In genomic region chr9:78369644-78370219, GRCh38 we compare ENCODE assay signal across 9 cellular contexts.
DNase-seq lines count a peak whose midpoint lies in the region; ATAC-seq and TF ChIP-seq lines count a peak whose summit lies in the region.
"Had no signal": no experiment of that assay in that cellular context is flagged by ENCODE, and none has a peak within 500 bp of the region (broad histone marks: within the 10 kb centered on the region; RNA-seq: fewer than 3 reads in every experiment).

No MANE protein-coding gene starts in this region.

- no peaks in the 10 kb centered on the region for H3K79me2 ChIP-seq in mesendoderm (ENCODE audit: control insufficient read depth, insufficient read depth, low read length)

- H3K27ac ChIP-seq in endodermal cell (ENCODE audit: low read depth, low read length), result no peak overlapping the region
- no peak overlapping the region for H3K27ac ChIP-seq in mesendoderm (ENCODE audit: low read depth, low read length)
- H3K27ac ChIP-seq: BLaER1 treated with 17β-estradiol and CSF1 and Interleukin-3, amounts not matched to agents 10 nM and 100 nM had no signal

- H3K4me3 ChIP-seq in endodermal cell (ENCODE audit: low read length), result no peak overlapping the region
- no peak overlapping the region for H3K4me3 ChIP-seq in mesendoderm (ENCODE audit: low read length)
- H3K4me3 ChIP-seq: BLaER1 treated with 17β-estradiol and CSF1 and Interleukin-3, amounts not matched to agents 10 nM and 100 nM had no signal

- no peaks in the 10 kb centered on the region for H3K36me3 Mint-ChIP-seq in activated CD8-positive, alpha-beta T cell treated with anti-CD3 and anti-CD28 coated beads for 36 hours (ENCODE audit: low read depth)
- no peaks in the 10 kb centered on the region for H3K36me3 Mint-ChIP-seq in endodermal cell (ENCODE audit: low read depth)

- POLR2A ChIA-PET in activated CD8-positive, alpha-beta T cell treated with anti-CD3 and anti-CD28 coated beads for 36 hours (lab: Charles Lee), result interaction anchor here (1.2 kb wide), 1 partner anchor 73 kb away, joined by 4 read pairs; the partner anchor contains the start of gene PSAT1

- no peaks in the 10 kb centered on the region for H3K36me3 ChIP-seq in endodermal cell (ENCODE audit: control insufficient read depth, insufficient read depth, low read length)
- no peaks in the 10 kb centered on the region for H3K36me3 ChIP-seq in mesendoderm (ENCODE audit: control insufficient read depth, insufficient read depth, low read length)
- H3K36me3 ChIP-seq: BLaER1 treated with 17β-estradiol and CSF1 and Interleukin-3, amounts not matched to agents 10 nM and 100 nM had no signal

- no peak overlapping the region for H3K4me2 ChIP-seq in mesendoderm (ENCODE audit: low read length)
- H3K4me2 ChIP-seq: BLaER1 treated with 17β-estradiol and CSF1 and Interleukin-3, amounts not matched to agents 10 nM and 100 nM had no signal

- H4K5ac ChIP-seq in mesendoderm (ENCODE audit: low read length), result no peak overlapping the region

- H3K9ac ChIP-seq in endodermal cell (ENCODE audit: extremely low read depth, low read length, poor library complexity, severe bottlenecking), result no peak overlapping the region
- H3K9ac ChIP-seq in mesendoderm (ENCODE audit: low read length), result no peak overlapping the region
- H3K9ac ChIP-seq: BLaER1 treated with 17β-estradiol and CSF1 and Interleukin-3, amounts not matched to agents 10 nM and 100 nM had no signal

- 53 to 77% methylated on average over 4 to 8 of the region's 8 CpGs for WGBS in endodermal cell (ENCODE audit: insufficient coverage in 1 of 2, insufficient read length in 1 of 2), 2 experiments
- no CpG with 5 or more reads among the region's 8 CpGs for WGBS in mesendoderm (ENCODE audit: extremely low coverage, insufficient coverage, low lambda C conversion rate)

- H3K9me3 ChIP-seq in endodermal cell (ENCODE audit: control insufficient read depth, low read length), result no peaks in the 10 kb centered on the region
- H3K9me3 ChIP-seq: BLaER1 treated with 17β-estradiol and CSF1 and Interleukin-3, amounts not matched to agents 10 nM and 100 nM had no signal

- H3K4me3 Mint-ChIP-seq in activated CD8-positive, alpha-beta T cell treated with anti-CD3 and anti-CD28 coated beads for 36 hours, result no peak overlapping the region
- no peak overlapping the region for H3K4me3 Mint-ChIP-seq in endodermal cell

- no peak overlapping the region for H3K56ac ChIP-seq in mesendoderm (ENCODE audit: low read length)

- peak; percentile 91 for TF ChIP-seq CTCF in activated CD8-positive, alpha-beta T cell treated with anti-CD3 and anti-CD28 coated beads for 36 hours (IDR thresholded peaks at IDR 0.05)
- TF ChIP-seq CTCF in endodermal cell (conservative IDR thresholded peaks at IDR 0.05), result peak; percentile 95

- H3K27me3 Mint-ChIP-seq in activated CD8-positive, alpha-beta T cell treated with anti-CD3 and anti-CD28 coated beads for 36 hours, result no peaks in the 10 kb centered on the region
- peaks cover 40% of the 10 kb centered on the region for H3K27me3 Mint-ChIP-seq in endodermal cell (ENCODE audit: insufficient read depth)

- no peak overlapping the region for H3K4ac ChIP-seq in mesendoderm (ENCODE audit: low read depth, low read length)

- intact Hi-C loops in activated CD8-positive, alpha-beta T cell treated with anti-CD3 and anti-CD28 coated beads for 36 hours (cut with micrococcal nuclease), result loop anchor here (5.0 kb wide), 1 partner anchor 107 kb away; no protein-coding TSS in a partner anchor

- H3K9me3 Mint-ChIP-seq in activated CD8-positive, alpha-beta T cell treated with anti-CD3 and anti-CD28 coated beads for 36 hours, result no peaks in the 10 kb centered on the region
- H3K9me3 Mint-ChIP-seq in endodermal cell, result no peaks in the 10 kb centered on the region

- H4K8ac ChIP-seq in mesendoderm (ENCODE audit: low read depth, low read length), result no peak overlapping the region

- CTCF ChIA-PET in activated CD8-positive, alpha-beta T cell treated with anti-CD3 and anti-CD28 coated beads for 36 hours (lab: Charles Lee), result interaction anchor here (0.6 to 3.3 kb wide), 30 partner anchors 9 to 580 kb away, joined by 3 to 16 read pairs (median 4); no protein-coding TSS in a partner anchor

- H3K4me1 ChIP-seq in endodermal cell (ENCODE audit: control insufficient read depth, insufficient read depth, low read length), result peaks cover 3% of the 10 kb centered on the region
- no peaks in the 10 kb centered on the region for H3K4me1 ChIP-seq in mesendoderm (ENCODE audit: control insufficient read depth, low read depth, low read length)
- H3K4me1 ChIP-seq: BLaER1 treated with 17β-estradiol and CSF1 and Interleukin-3, amounts not matched to agents 10 nM and 100 nM had no signal

- H2BK5ac ChIP-seq in mesendoderm (ENCODE audit: low read length), result no peak overlapping the region

- peak; percentile 6 to 34 for DNase-seq in NCI-H187 (lab: John Stamatoyannopoulos, UW)
- no peak for DNase-seq in NCI-H187 treated with DMSO at 0.1 percent for 48 hours (lab: John Stamatoyannopoulos, UW)
- DNase-seq in NCI-H510A (lab: John Stamatoyannopoulos, UW), result peak; percentile 29
- peak; percentile 77 for DNase-seq in activated CD8-positive, alpha-beta T cell treated with anti-CD3 and anti-CD28 coated beads for 36 hours
- DNase-seq in endodermal cell, result peak; percentile 95
- DNase-seq in mesendoderm, result peak; percentile 89
- peak; percentile 78 for DNase-seq in stimulated activated CD8-positive, alpha-beta memory T cell treated with anti-CD3 and anti-CD28 coated beads, Interleukin-4, amount 100 ng/mL, for 48 hours

- peaks cover 33% of the 10 kb centered on the region for H3K27me3 ChIP-seq in endodermal cell (ENCODE audit: control insufficient read depth, insufficient read depth, low read length, poor library complexity, severe bottlenecking)
- H3K27me3 ChIP-seq in mesendoderm (ENCODE audit: insufficient read depth, low read length, poor library complexity), result no peaks in the 10 kb centered on the region
- H3K27me3 ChIP-seq: BLaER1 treated with 17β-estradiol and CSF1 and Interleukin-3, amounts not matched to agents 10 nM and 100 nM had no signal

- no peak overlapping the region for H2BK15ac ChIP-seq in mesendoderm (replicated peaks; ENCODE audit: low read depth)

- no peak overlapping the region for H3K18ac ChIP-seq in mesendoderm (ENCODE audit: low read length)

- H2BK120ac ChIP-seq in mesendoderm (ENCODE audit: low read depth, low read length), result no peak overlapping the region

- ATAC-seq in HG03025 (IDR thresholded peaks at IDR 0.05; ENCODE audit: low FRiP score, unreplicated experiment), result peak; percentile 61
- ATAC-seq in activated CD8-positive, alpha-beta T cell treated with anti-CD3 and anti-CD28 coated beads for 36 hours, result peak; percentile 60

- no peaks in the 10 kb centered on the region for H3K4me1 Mint-ChIP-seq in activated CD8-positive, alpha-beta T cell treated with anti-CD3 and anti-CD28 coated beads for 36 hours (ENCODE audit: low read depth)
- peaks cover 5% of the 10 kb centered on the region for H3K4me1 Mint-ChIP-seq in endodermal cell

- no peaks in the 10 kb centered on the region for H3K79me1 ChIP-seq in mesendoderm (ENCODE audit: low read length)

- no peak overlapping the region for H3K23ac ChIP-seq in mesendoderm (ENCODE audit: low read length)

- H2AK5ac ChIP-seq in mesendoderm (ENCODE audit: low read length), result no peak overlapping the region

- H3K27ac Mint-ChIP-seq in activated CD8-positive, alpha-beta T cell treated with anti-CD3 and anti-CD28 coated beads for 36 hours, result no peak overlapping the region
- H3K27ac Mint-ChIP-seq in endodermal cell, result no peak overlapping the region
